Comparison of ENCODE assay signal across 19 cellular contexts in genomic region chr9:77708416-77708815, GRCh38.
DNase-seq lines count a peak whose midpoint lies in the region; ATAC-seq and TF ChIP-seq lines count a peak whose summit lies in the region.
"Had no signal": no experiment of that assay in that cellular context is flagged by ENCODE, and none has a peak within 500 bp of the region (broad histone marks: within the 10 kb centered on the region; RNA-seq: fewer than 3 reads in every experiment).

No MANE protein-coding gene starts in this region.

- H2AFZ ChIP-seq in GM23248 (no peak overlapping the region), Karpas-422 (ENCODE audit: low read length) (no peak overlapping the region)

- H3K27ac ChIP-seq in GM23248 = peak overlapping the region; percentile 57
- peak overlapping the region; percentile 5 to 33 for H3K27ac ChIP-seq in ascending aorta
- H3K27ac ChIP-seq in Karpas-422 (ENCODE audit: low read length) = no peak overlapping the region
- H3K27ac ChIP-seq: cardiac muscle cell, psoas muscle had no signal

- peaks cover 51% of the 10 kb centered on the region for H3F3A ChIP-seq in GM23248 (ENCODE audit: insufficient read depth)

- H3K9me2 ChIP-seq in GM23248 (ENCODE audit: insufficient read depth) (no peaks in the 10 kb centered on the region), Karpas-422 (replicated peaks; ENCODE audit: insufficient read depth, low read length) (no peaks in the 10 kb centered on the region)

- H4K20me1 ChIP-seq in GM23248 (ENCODE audit: insufficient read depth) = no peaks in the 10 kb centered on the region
- no peaks in the 10 kb centered on the region for H4K20me1 ChIP-seq in Karpas-422 (ENCODE audit: insufficient read depth, low read depth, low read length)

- WGBS in GM23248 (ENCODE audit: low coverage in 1 of 2, low lambda C conversion rate in 2 of 2, missing lambda C conversion rate in 2 of 2), 2 experiments = 16 to 31% methylated on average over 1 of the region's 1 CpG

- H3K79me2 ChIP-seq in GM23248 (ENCODE audit: insufficient read depth) (no peaks in the 10 kb centered on the region), Karpas-422 (ENCODE audit: low read length) (no peaks in the 10 kb centered on the region)

- no peaks in the 10 kb centered on the region for H3K9me3 ChIP-seq in GM23248 (ENCODE audit: low read depth)
- H3K9me3 ChIP-seq in ascending aorta = no peaks in the 10 kb centered on the region
- H3K9me3 ChIP-seq in skeletal muscle satellite cell (replicated peaks; ENCODE audit: low read length) = peaks cover 3% of the 10 kb centered on the region
- peaks cover 4% of the 10 kb centered on the region; the same call in 1 of the 2 replicates for H3K9me3 ChIP-seq in Karpas-422 (ENCODE audit: low read length)
- H3K9me3 ChIP-seq: psoas muscle had no signal

- ATAC-seq in HG02588 (IDR thresholded peaks at IDR 0.05; ENCODE audit: unreplicated experiment) = no peak
- ATAC-seq: activated CD8-positive, alpha-beta T cell treated with anti-CD3 and anti-CD28 coated beads for 36 hours had no signal

- H3K4me1 ChIP-seq in GM23248 (ENCODE audit: insufficient read depth) = peaks cover 42% of the 10 kb centered on the region
- H3K4me1 ChIP-seq in ascending aorta = peaks cover 0 to 15% of the 10 kb centered on the region in 2 donors
- H3K4me1 ChIP-seq in skeletal muscle satellite cell (ENCODE audit: control insufficient read depth, insufficient read depth, low read length) = peaks cover 43% of the 10 kb centered on the region
- H3K4me1 ChIP-seq in Karpas-422 (ENCODE audit: low read length) = peaks cover 27% of the 10 kb centered on the region
- H3K4me1 ChIP-seq: psoas muscle had no signal

- TF ChIP-seq CTCF in ascending aorta (IDR thresholded peaks at IDR 0.05) = no peak
- TF ChIP-seq CTCF in foreskin fibroblast (IDR thresholded peaks at IDR 0.05; ENCODE audit: low read depth, low read length) = no peak

- H3K9ac ChIP-seq in GM23248 (no peak overlapping the region), skeletal muscle satellite cell (ENCODE audit: low read depth, low read length) (peak overlapping the region; percentile 52), Karpas-422 (ENCODE audit: low read length) (no peak overlapping the region)

- in situ Hi-C loops in GM23248 (cut with MboI) = no loop called here

- H3K27me3 ChIP-seq in GM23248 (replicated peaks; ENCODE audit: insufficient read depth) (no peaks in the 10 kb centered on the region), ascending aorta (no peaks in the 10 kb centered on the region), skeletal muscle satellite cell (ENCODE audit: control insufficient read depth, insufficient read depth, low read length) (no peaks in the 10 kb centered on the region), Karpas-422 (ENCODE audit: low read length) (0 out of 2 replicates have a peak, but pooled peaks cover 2% of the 10 kb centered on the region)
- H3K27me3 ChIP-seq: cardiac muscle cell had no signal

- H3K36me3 ChIP-seq in GM23248 (ENCODE audit: low read depth) = no peaks in the 10 kb centered on the region
- no peaks in the 10 kb centered on the region for H3K36me3 ChIP-seq in ascending aorta
- no peaks in the 10 kb centered on the region for H3K36me3 ChIP-seq in skeletal muscle satellite cell (ENCODE audit: insufficient read depth, low read length)
- H3K36me3 ChIP-seq in Karpas-422 (ENCODE audit: insufficient read depth, low read length) = peaks cover 5% of the 10 kb centered on the region; the same call in 1 of the 2 replicates
- H3K36me3 ChIP-seq: cardiac muscle cell had no signal

- intact Hi-C loops in ascending aorta (cut with DNase I) = loop anchor here (2.0 kb wide), 1 partner anchor 140 kb away; no protein-coding TSS in a partner anchor

- H3K4me3 ChIP-seq in GM23248 (no peak overlapping the region), ascending aorta (no peak overlapping the region), foreskin fibroblast (ENCODE audit: low read depth in 1 of 2, low read length in 2 of 2) (no peak overlapping the region), skeletal muscle satellite cell (ENCODE audit: low read length) (peak overlapping the region; percentile 6), Karpas-422 (ENCODE audit: low read length) (no peak overlapping the region)
- H3K4me3 ChIP-seq: cardiac muscle cell, psoas muscle had no signal

- DNase-seq in GM23248 (peak; percentile 63), ascending aorta (ENCODE audit: low spot score in 2 of 2) (no peak), foreskin fibroblast (peak; percentile 54 to 76), Karpas-422 (no peak), DMS 273 (lab: John Stamatoyannopoulos, UW; ENCODE audit: unreplicated experiment) (no peak)
- DNase-seq in activated CD8-positive, alpha-beta memory T cell treated with anti-CD3 and anti-CD28 coated beads, Interleukin-2, amount 50 U/mL, for 4 hours = no peak
- DNase-seq: activated CD8-positive, alpha-beta T cell treated with anti-CD3 and anti-CD28 coated beads for 36 hours; activated gamma-delta T cell; CD4-positive, alpha-beta memory T cell; GDM1; KG1; NCI-H1694; NCI-H524 treated with DMSO at 0.1 percent for 48 hours; SHP77; stimulated activated CD4-positive, alpha-beta T cell treated with anti-CD3 and anti-CD28 coated beads, Interleukin-4, amount 100 ng/mL, for 1 hour had no signal

- H3K4me2 ChIP-seq in GM23248 (ENCODE audit: unreplicated experiment) (peak overlapping the region; percentile 7), skeletal muscle satellite cell (ENCODE audit: low read length) (peak overlapping the region; percentile 49), Karpas-422 (ENCODE audit: low read depth, low read length, poor library complexity, severe bottlenecking) (no peak overlapping the region)

Comparison
In these comparisons a context has a peak if more than half of its experiments do, and no peak if none do; other contexts are left out.
1. DNase-seq: peak in GM23248 (single experiment) and foreskin fibroblast (2 of 2); none in ascending aorta (0 of 2), Karpas-422 (single experiment), DMS 273 (single experiment) and activated CD8-positive, alpha-beta memory T cell treated with anti-CD3 and anti-CD28 coated beads, Interleukin-2, amount 50 U/mL, for 4 hours (single experiment).